Comparison of ENCODE assay signal across 1 cellular context in the genomic region with DNA sequence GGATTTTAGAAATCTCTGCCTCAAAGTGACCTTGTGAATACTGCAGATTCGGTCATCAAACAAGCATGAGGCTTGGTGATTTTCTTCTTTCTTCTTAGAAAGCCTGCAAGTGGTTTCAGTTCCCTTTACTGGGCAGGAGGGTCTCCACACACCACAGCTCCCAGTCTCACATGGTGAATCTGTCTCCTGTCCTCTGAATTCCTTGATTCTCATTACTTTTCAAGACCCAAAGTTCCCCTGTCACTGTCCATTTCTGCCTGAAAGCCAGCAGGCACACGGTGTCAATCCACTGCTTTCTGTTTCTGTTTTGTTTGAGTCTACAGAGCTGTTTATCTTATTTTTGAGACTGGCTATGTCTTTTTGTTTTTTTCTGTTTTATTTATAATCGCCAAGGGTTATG.
A peak's percentile ranks its signal among the peaks of the same experiment; 100 is the strongest.
TF ChIP-seq lines count a peak whose summit lies in the region.

No MANE protein-coding gene starts in this region.

TF ChIP-seq in GM12878, 131 proteins besides CTCF, POLR2A, EP300 and RAD21 (continued from another document and continues in another):
- TF ChIP-seq ETV6 (conservative IDR thresholded peaks at IDR 0.05 in 1 of 2, IDR thresholded peaks at IDR 0.05 in 1 of 2; ENCODE audit: borderline replicate concordance in 1 of 2, low read depth in 1 of 2) (no peak), ZNF622 (IDR thresholded peaks at IDR 0.05) (no peak), ZBTB11 (CRISPR knock-in tag; IDR thresholded peaks at IDR 0.05) (no peak), POU2F2 (IDR thresholded peaks at IDR 0.05; ENCODE audit: borderline replicate concordance, low read depth, low read length) (no peak), EGR1 (IDR thresholded peaks at IDR 0.05; ENCODE audit: borderline replicate concordance in 1 of 2, low read depth in 2 of 2, low read length in 2 of 2) (no peak), SIN3A (IDR thresholded peaks at IDR 0.05; ENCODE audit: low read depth, low read length) (no peak), MEF2A (IDR thresholded peaks at IDR 0.05; ENCODE audit: insufficient read depth, low read depth, low read length) (no peak), POLR2AphosphoS2 (IDR thresholded peaks at IDR 0.05; ENCODE audit: low read depth, low read length) (no peak), CREB1 (IDR thresholded peaks at IDR 0.05; ENCODE audit: low read depth) (no peak), IRF4 (IDR thresholded peaks at IDR 0.05; ENCODE audit: low read depth, low read length) (peak; percentile 85), ZNF217 (IDR thresholded peaks at IDR 0.05) (no peak), ATF7 (IDR thresholded peaks at IDR 0.05; ENCODE audit: low read depth) (no peak), RFX5 (IDR thresholded peaks at IDR 0.05; ENCODE audit: low read depth, low read length) (no peak), HDAC6 (IDR thresholded peaks at IDR 0.05; ENCODE audit: unreplicated experiment) (no peak), BACH1 (IDR thresholded peaks at IDR 0.05; ENCODE audit: borderline replicate concordance) (0 out of 2 replicates have a peak, but pooled peaks have one; percentile 15), PAX5 (IDR thresholded peaks at IDR 0.05; ENCODE audit: borderline replicate concordance, low read depth, low read length) (no peak), E4F1 (IDR thresholded peaks at IDR 0.05; ENCODE audit: borderline replicate concordance, partially characterized antibody) (no peak), ATF3 (IDR thresholded peaks at IDR 0.05; ENCODE audit: borderline replicate concordance, extremely low read depth, low read depth, low read length) (no peak), BRCA1 (IDR thresholded peaks at IDR 0.05; ENCODE audit: low read depth, low read length) (no peak), CEBPZ (IDR thresholded peaks at IDR 0.05; ENCODE audit: low read depth, low read length) (no peak), PML (IDR thresholded peaks at IDR 0.05; ENCODE audit: low read length) (no peak), ZBTB4 (CRISPR knock-in tag; IDR thresholded peaks at IDR 0.05) (no peak), GATAD2B (conservative IDR thresholded peaks at IDR 0.05; ENCODE audit: low read depth) (no peak), TARDBP (IDR thresholded peaks at IDR 0.05; ENCODE audit: borderline replicate concordance) (no peak), WRNIP1 (IDR thresholded peaks at IDR 0.05; ENCODE audit: borderline replicate concordance, low read depth, low read length) (no peak), STAT1 (conservative IDR thresholded peaks at IDR 0.05) (no peak), CREM (IDR thresholded peaks at IDR 0.05; ENCODE audit: low read depth) (0 out of 2 replicates have a peak, but pooled peaks have one; percentile 22), ZNF274 (IDR thresholded peaks at IDR 0.05; ENCODE audit: insufficient read depth, insufficient read length) (no peak), NR2C2 (IDR thresholded peaks at IDR 0.05; ENCODE audit: borderline replicate concordance, control insufficient read depth, insufficient read length, low read depth) (no peak), KAT2A (conservative IDR thresholded peaks at IDR 0.05; ENCODE audit: control insufficient read depth, low read depth, low read length) (no peak), SREBF2 (IDR thresholded peaks at IDR 0.05; ENCODE audit: low read length) (no peak), NR2C1 (IDR thresholded peaks at IDR 0.05) (no peak), BHLHE40 (IDR thresholded peaks at IDR 0.05; ENCODE audit: borderline replicate concordance in 1 of 2, low read depth in 2 of 2, low read length in 1 of 2) (no peak; a peak in 1 of 4 replicates), NBN (IDR thresholded peaks at IDR 0.05) (0 out of 2 replicates have a peak, but pooled peaks have one; percentile 13)
- TF ChIP-seq, protein P1, sequence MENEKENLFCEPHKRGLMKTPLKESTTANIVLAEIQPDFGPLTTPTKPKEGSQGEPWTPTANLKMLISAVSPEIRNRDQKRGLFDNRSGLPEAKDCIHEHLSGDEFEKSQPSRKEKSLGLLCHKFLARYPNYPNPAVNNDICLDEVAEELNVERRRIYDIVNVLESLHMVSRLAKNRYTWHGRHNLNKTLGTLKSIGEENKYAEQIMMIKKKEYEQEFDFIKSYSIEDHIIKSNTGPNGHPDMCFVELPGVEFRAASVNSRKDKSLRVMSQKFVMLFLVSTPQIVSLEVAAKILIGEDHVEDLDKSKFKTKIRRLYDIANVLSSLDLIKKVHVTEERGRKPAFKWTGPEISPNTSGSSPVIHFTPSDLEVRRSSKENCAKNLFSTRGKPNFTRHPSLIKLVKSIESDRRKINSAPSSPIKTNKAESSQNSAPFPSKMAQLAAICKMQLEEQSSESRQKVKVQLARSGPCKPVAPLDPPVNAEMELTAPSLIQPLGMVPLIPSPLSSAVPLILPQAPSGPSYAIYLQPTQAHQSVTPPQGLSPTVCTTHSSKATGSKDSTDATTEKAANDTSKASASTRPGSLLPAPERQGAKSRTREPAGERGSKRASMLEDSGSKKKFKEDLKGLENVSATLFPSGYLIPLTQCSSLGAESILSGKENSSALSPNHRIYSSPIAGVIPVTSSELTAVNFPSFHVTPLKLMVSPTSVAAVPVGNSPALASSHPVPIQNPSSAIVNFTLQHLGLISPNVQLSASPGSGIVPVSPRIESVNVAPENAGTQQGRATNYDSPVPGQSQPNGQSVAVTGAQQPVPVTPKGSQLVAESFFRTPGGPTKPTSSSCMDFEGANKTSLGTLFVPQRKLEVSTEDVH (IDR thresholded peaks at IDR 0.05; ENCODE audit: low read depth, partially characterized antibody): no peak
- TF ChIP-seq, protein P2, sequence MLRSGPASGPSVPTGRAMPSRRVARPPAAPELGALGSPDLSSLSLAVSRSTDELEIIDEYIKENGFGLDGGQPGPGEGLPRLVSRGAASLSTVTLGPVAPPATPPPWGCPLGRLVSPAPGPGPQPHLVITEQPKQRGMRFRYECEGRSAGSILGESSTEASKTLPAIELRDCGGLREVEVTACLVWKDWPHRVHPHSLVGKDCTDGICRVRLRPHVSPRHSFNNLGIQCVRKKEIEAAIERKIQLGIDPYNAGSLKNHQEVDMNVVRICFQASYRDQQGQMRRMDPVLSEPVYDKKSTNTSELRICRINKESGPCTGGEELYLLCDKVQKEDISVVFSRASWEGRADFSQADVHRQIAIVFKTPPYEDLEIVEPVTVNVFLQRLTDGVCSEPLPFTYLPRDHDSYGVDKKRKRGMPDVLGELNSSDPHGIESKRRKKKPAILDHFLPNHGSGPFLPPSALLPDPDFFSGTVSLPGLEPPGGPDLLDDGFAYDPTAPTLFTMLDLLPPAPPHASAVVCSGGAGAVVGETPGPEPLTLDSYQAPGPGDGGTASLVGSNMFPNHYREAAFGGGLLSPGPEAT (IDR thresholded peaks at IDR 0.05; ENCODE audit: low read depth): peak; percentile 51; the same call in 1 of the 2 replicates
- TF ChIP-seq, protein P3, sequence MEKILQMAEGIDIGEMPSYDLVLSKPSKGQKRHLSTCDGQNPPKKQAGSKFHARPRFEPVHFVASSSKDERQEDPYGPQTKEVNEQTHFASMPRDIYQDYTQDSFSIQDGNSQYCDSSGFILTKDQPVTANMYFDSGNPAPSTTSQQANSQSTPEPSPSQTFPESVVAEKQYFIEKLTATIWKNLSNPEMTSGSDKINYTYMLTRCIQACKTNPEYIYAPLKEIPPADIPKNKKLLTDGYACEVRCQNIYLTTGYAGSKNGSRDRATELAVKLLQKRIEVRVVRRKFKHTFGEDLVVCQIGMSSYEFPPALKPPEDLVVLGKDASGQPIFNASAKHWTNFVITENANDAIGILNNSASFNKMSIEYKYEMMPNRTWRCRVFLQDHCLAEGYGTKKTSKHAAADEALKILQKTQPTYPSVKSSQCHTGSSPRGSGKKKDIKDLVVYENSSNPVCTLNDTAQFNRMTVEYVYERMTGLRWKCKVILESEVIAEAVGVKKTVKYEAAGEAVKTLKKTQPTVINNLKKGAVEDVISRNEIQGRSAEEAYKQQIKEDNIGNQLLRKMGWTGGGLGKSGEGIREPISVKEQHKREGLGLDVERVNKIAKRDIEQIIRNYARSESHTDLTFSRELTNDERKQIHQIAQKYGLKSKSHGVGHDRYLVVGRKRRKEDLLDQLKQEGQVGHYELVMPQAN (conservative IDR thresholded peaks at IDR 0.05): no peak
